ENCODE assay signal across 11 cellular contexts in genomic region chr22:45997775-45998637, GRCh38. TPM values are rescaled to one million over a fixed set of nuclear protein-coding genes. Genes with fewer than 3 reads are reported as not detected.
DNase-seq lines count a peak whose midpoint lies in the region; ATAC-seq and TF ChIP-seq lines count a peak whose summit lies in the region.
"Had no signal": no experiment of that assay in that cellular context is flagged by ENCODE, and none has a peak within 500 bp of the region (broad histone marks: within the 10 kb centered on the region; RNA-seq: fewer than 3 reads in every experiment).

No MANE protein-coding gene starts in this region.

- no peaks in the 10 kb centered on the region for H3K36me3 Mint-ChIP-seq in glutamatergic neuron (ENCODE audit: unreplicated experiment)

- H3K27ac ChIP-seq in adrenal gland (peak overlapping the region; percentile 81 to 94 (median 85)), lower lobe of right lung (peak overlapping the region; percentile 84), tibial nerve (peak overlapping the region; percentile 54 to 83 (median 66))

- H3K4me1 ChIP-seq in adrenal gland (replicated peaks in 1 of 2), result peaks cover 57 to 71% of the 10 kb centered on the region in 2 donors
- peaks cover 71% of the 10 kb centered on the region for H3K4me1 ChIP-seq in lower lobe of right lung
- H3K4me1 ChIP-seq in tibial nerve, result peaks cover 0 to 73% (median 40%) of the 10 kb centered on the region in 4 donors

- TF ChIP-seq EP300 in tibial nerve (IDR thresholded peaks at IDR 0.05), result no peak

- no peak for TF ChIP-seq POLR2A in adrenal gland (IDR thresholded peaks at IDR 0.05)
- no peak for TF ChIP-seq POLR2A in tibial nerve (IDR thresholded peaks at IDR 0.05)

- no peaks in the 10 kb centered on the region for H3K27me3 ChIP-seq in adrenal gland
- no peaks in the 10 kb centered on the region for H3K27me3 ChIP-seq in lower lobe of right lung (ENCODE audit: low read depth)
- no peaks in the 10 kb centered on the region for H3K27me3 ChIP-seq in tibial nerve

- H3K9me3 Mint-ChIP-seq in glutamatergic neuron (ENCODE audit: unreplicated experiment), result peaks cover 2% of the 10 kb centered on the region

- ATAC-seq in lower lobe of right lung (peak; percentile 14 to 28), GM21786 (IDR thresholded peaks at IDR 0.05; ENCODE audit: unreplicated experiment) (no peak)

- peaks cover 9% of the 10 kb centered on the region for H3K27me3 Mint-ChIP-seq in glutamatergic neuron (ENCODE audit: unreplicated experiment)

- DNase-seq in NCI-H2029 (lab: John Stamatoyannopoulos, UW) (peak; percentile 39), NCI-H2029 treated with DMSO at 0.1 percent for 48 hours (lab: John Stamatoyannopoulos, UW) (no peak), adrenal gland (peak in 4 of 7 donors; percentile 47 to 82 (median 78)), lower lobe of right lung (peak; percentile 43), tibial nerve (ENCODE audit: low spot score in 2 of 2) (no peak), dedifferentiated amniotic fluid mesenchymal stem cell (ENCODE audit: extremely low spot score) (no peak), glutamatergic neuron (no peak)
- DNase-seq: stimulated activated CD8-positive, alpha-beta memory T cell treated with anti-CD3 and anti-CD28 coated beads, Interleukin-4, amount 100 ng/mL, for 48 hours had no signal

- WGBS in adrenal gland, 4 donors, result 51 to 63% (median 60%) methylated on average over 10 to 17 of the region's 17 CpGs
- 37 to 58% methylated on average over 7 to 9 of the region's 17 CpGs for WGBS in tibial nerve, 2 donors

- H3K4me3 ChIP-seq in adrenal gland (no peak overlapping the region), lower lobe of right lung (peak overlapping the region; percentile 17), tibial nerve (no peak overlapping the region)

- H3K9me3 ChIP-seq in adrenal gland (replicated peaks in 1 of 3), result no peaks in the 10 kb centered on the region
- H3K9me3 ChIP-seq in lower lobe of right lung, result no peaks in the 10 kb centered on the region
- H3K9me3 ChIP-seq in tibial nerve, result no peaks in the 10 kb centered on the region

- intact Hi-C loops in adrenal gland (cut with DNase I), result loop anchor here in 1 of 2 donors (10.0 kb wide), 1 partner anchor 317 kb away; no protein-coding TSS in a partner anchor
- intact Hi-C loops in lower lobe of right lung (cut with DNase I), result no loop called here

- H3K36me3 ChIP-seq in adrenal gland (replicated peaks in 1 of 2), result no peaks in the 10 kb centered on the region
- no peaks in the 10 kb centered on the region for H3K36me3 ChIP-seq in lower lobe of right lung
- no peaks in the 10 kb centered on the region for H3K36me3 ChIP-seq in tibial nerve

- no peak overlapping the region for H3K27ac Mint-ChIP-seq in glutamatergic neuron (ENCODE audit: unreplicated experiment)

- TF ChIP-seq CTCF in adrenal gland (IDR thresholded peaks at IDR 0.05) (no peak), lower lobe of right lung (IDR thresholded peaks at IDR 0.05) (no peak), tibial nerve (IDR thresholded peaks at IDR 0.05) (no peak), glutamatergic neuron (IDR thresholded peaks at IDR 0.05; ENCODE audit: partially characterized antibody, unreplicated experiment) (no peak)

- no peaks in the 10 kb centered on the region for H3K4me1 Mint-ChIP-seq in glutamatergic neuron (ENCODE audit: low read depth, unreplicated experiment)

- no peak overlapping the region for H3K4me3 Mint-ChIP-seq in glutamatergic neuron (ENCODE audit: unreplicated experiment)

RNA-seq across cellular contexts. Expression of gene WNT7B, which starts 21.0 kb away (rescaled TPM):
- total RNA-seq in adrenal gland, result under 1 TPM in 3 of 8 donors, not detected in 5; 0.07 to 0.24 (median 0.13) TPM
- under 1 TPM in 1 of 3 donors, not detected in 2; 0.16 TPM for polyA plus RNA-seq in adrenal gland
- 6.3 TPM for total RNA-seq in lower lobe of right lung
- not detected for total RNA-seq in tibial nerve
- 0.37 TPM for total RNA-seq in glutamatergic neuron (ENCODE audit: unreplicated experiment)
- total RNA-seq: A673; T-helper 1 cell treated with Interleukin-12 subunit alpha and Interleukin-12 subunit beta and Interleukin-4 antibody, amounts not matched to agents 30 ng/mL and 1 ng/mL, for 36 hours had no signal

Comparison
In these comparisons a context has a peak if more than half of its experiments do, and no peak if none do; other contexts are left out.
1. DNase-seq: peak in NCI-H2029 (single experiment), adrenal gland (4 of 7) and lower lobe of right lung (single experiment); none in NCI-H2029 treated with DMSO at 0.1 percent for 48 hours (single experiment), tibial nerve (0 of 2), dedifferentiated amniotic fluid mesenchymal stem cell (single experiment) and glutamatergic neuron (single experiment).
2. Peak in every context shown above with its lines, with median percentiles within 50 percentile points of each other: H3K27ac ChIP-seq.